Comparison of ENCODE assay signal across 40 cellular contexts in genomic region chr1:36715797-36716196, GRCh38.
"Had no signal": no experiment of that assay in that cellular context is flagged by ENCODE, and none has a peak within 500 bp of the region (broad histone marks: within the 10 kb centered on the region; RNA-seq: fewer than 3 reads in every experiment).

No MANE protein-coding gene starts in this region.

- DNase-seq: activated CD4-positive, alpha-beta memory T cell treated with anti-CD3 and anti-CD28 coated beads for 36 hours; activated CD4-positive, alpha-beta T cell treated with anti-CD3 and anti-CD28 coated beads for 4 hours; activated CD4-positive, alpha-beta T cell treated with anti-CD3 and anti-CD28 coated beads, Interleukin-2, amount 50 U/mL, for 1 hour; activated CD8-positive, alpha-beta memory T cell treated with anti-CD3 and anti-CD28 coated beads, Interleukin-2, amount 50 U/mL, for 4 hours; activated gamma-delta T cell; activated naive CD4-positive, alpha-beta T cell treated with Interleukin-2 at 50 U/mL for 16 hours; activated naive CD8-positive, alpha-beta T cell treated with anti-CD3 and anti-CD28 coated beads, Interleukin-2, amount 10 ng/mL, durations not matched to agents 7 days and 5 days; activated T-cell treated with anti-CD3 and anti-CD28 coated beads for 4 hours; activated T-cell treated with anti-CD3 and anti-CD28 coated beads, Interleukin-2, amount 50 U/mL, for 4 hours; adrenal gland; Karpas-422; KBM-7; NCI-H1048; NCI-H1105 treated with DMSO at 0.1 percent for 48 hours; NCI-H1436; NCI-H1694; NCI-H1930; NCI-H2081 treated with DMSO at 0.1 percent for 48 hours; NCI-H226; NCI-H446 treated with DMSO at 0.1 percent for 48 hours; NCI-H524; NCI-H69; NK-92 treated with Interleukin-12 subunit alpha and Interleukin-12 subunit beta, amount 100 ng/mL, for 24 hours; PC-3; Peyer's patch; RPMI8226; SHP77 treated with DMSO at 0.1 percent for 48 hours; SK-N-SH had no signal

- H3K4me1 Mint-ChIP-seq: activated naive CD4-positive, alpha-beta T cell treated with anti-CD3 and anti-CD28 coated beads, Interleukin-2, amount 50 U/mL, for 24 hours; central memory CD8-positive, alpha-beta T cell had no signal

- H3K36me3 Mint-ChIP-seq: activated CD4-positive, alpha-beta memory T cell treated with anti-CD3 and anti-CD28 coated beads for 36 hours; activated naive CD4-positive, alpha-beta T cell treated with anti-CD3 and anti-CD28 coated beads, Interleukin-2, amount 50 U/mL, for 24 hours; activated naive CD8-positive, alpha-beta T cell treated with anti-CD3 and anti-CD28 coated beads, Interleukin-2, amount 10 ng/mL, durations not matched to agents 7 days and 5 days; brain; WTC11 had no signal

- H3K4me1 ChIP-seq: adrenal gland, Peyer's patch, SJSA1 had no signal

- H3K4me3 ChIP-seq: adrenal gland, cardiac muscle cell, Peyer's patch, SJSA1 had no signal

- H3K4me3 Mint-ChIP-seq: activated CD4-positive, alpha-beta memory T cell treated with anti-CD3 and anti-CD28 coated beads for 36 hours; activated naive CD4-positive, alpha-beta T cell treated with anti-CD3 and anti-CD28 coated beads, Interleukin-2, amount 50 U/mL, for 24 hours; activated naive CD8-positive, alpha-beta T cell treated with anti-CD3 and anti-CD28 coated beads, Interleukin-2, amount 10 ng/mL, durations not matched to agents 7 days and 5 days; activated T-cell treated with anti-CD3 and anti-CD28 coated beads, Interleukin-2, amount 50 U/mL, for 4 hours; activated T-helper 1 cell treated with anti-CD3 and anti-CD28 coated beads, Interleukin-12 subunit alpha, Interleukin-12 subunit beta, Interleukin-2, Interleukin-4 antibody, amounts not matched to agents 30 ng/mL and 10 ng/mL and 1 ng/mL, durations not matched to agents 14 hours and 24 hours and 36 hours; brain; central memory CD8-positive, alpha-beta T cell; T-helper 1 cell treated with Interleukin-12 subunit alpha and Interleukin-12 subunit beta and Interleukin-4 antibody, amounts not matched to agents 30 μg/mL and 1 μg/mL, for 36 hours; T-helper 2 cell treated with Interferon-gamma antibody and Interleukin-4, amounts not matched to agents 5 μg/mL and 100 μg/mL, for 36 hours; WTC11 had no signal

- H3K36me3 ChIP-seq: adrenal gland, cardiac muscle cell, Peyer's patch, SJSA1 had no signal

- H3K9ac ChIP-seq: SK-N-SH had no signal

- H3K4me2 ChIP-seq: SK-N-SH had no signal

- H3K9me3 ChIP-seq: adrenal gland, Peyer's patch, SJSA1, SK-N-SH had no signal

- FAIRE-seq: astrocyte, TTC549 had no signal

- H3K9me3 Mint-ChIP-seq: activated CD4-positive, alpha-beta memory T cell treated with anti-CD3 and anti-CD28 coated beads for 36 hours; activated naive CD4-positive, alpha-beta T cell treated with anti-CD3 and anti-CD28 coated beads, Interleukin-2, amount 50 U/mL, for 24 hours; activated naive CD8-positive, alpha-beta T cell treated with anti-CD3 and anti-CD28 coated beads, Interleukin-2, amount 10 ng/mL, durations not matched to agents 7 days and 5 days; activated T-cell treated with anti-CD3 and anti-CD28 coated beads, Interleukin-2, amount 50 U/mL, for 4 hours; activated T-helper 1 cell treated with anti-CD3 and anti-CD28 coated beads, Interleukin-12 subunit alpha, Interleukin-12 subunit beta, Interleukin-2, Interleukin-4 antibody, amounts not matched to agents 30 ng/mL and 10 ng/mL and 1 ng/mL, durations not matched to agents 14 hours and 24 hours and 36 hours; central memory CD8-positive, alpha-beta T cell; T-helper 1 cell treated with Interleukin-12 subunit alpha and Interleukin-12 subunit beta and Interleukin-4 antibody, amounts not matched to agents 30 μg/mL and 1 μg/mL, for 36 hours; T-helper 2 cell treated with Interferon-gamma antibody and Interleukin-4, amounts not matched to agents 5 μg/mL and 100 μg/mL, for 36 hours; WTC11 had no signal

- ATAC-seq: activated CD4-positive, CD25-positive, alpha-beta regulatory T cell treated with anti-CD3 and anti-CD28 coated beads, Interleukin-2, amount 50 U/mL, for 24 hours; activated T-cell treated with anti-CD3 and anti-CD28 coated beads, Interleukin-2, amount 50 U/mL, for 4 hours; PC-3; WTC11 had no signal

- H3K27ac ChIP-seq: adrenal gland, cardiac muscle cell, Peyer's patch, SJSA1 had no signal

- H3K27me3 ChIP-seq: cardiac muscle cell, Peyer's patch had no signal

- H3K27ac Mint-ChIP-seq: activated CD4-positive, alpha-beta memory T cell treated with anti-CD3 and anti-CD28 coated beads for 36 hours; activated naive CD4-positive, alpha-beta T cell treated with anti-CD3 and anti-CD28 coated beads, Interleukin-2, amount 50 U/mL, for 24 hours; activated naive CD8-positive, alpha-beta T cell treated with anti-CD3 and anti-CD28 coated beads, Interleukin-2, amount 10 ng/mL, durations not matched to agents 7 days and 5 days; activated T-helper 1 cell treated with anti-CD3 and anti-CD28 coated beads, Interleukin-12 subunit alpha, Interleukin-12 subunit beta, Interleukin-2, Interleukin-4 antibody, amounts not matched to agents 30 ng/mL and 10 ng/mL and 1 ng/mL, durations not matched to agents 14 hours and 24 hours and 36 hours; T-helper 1 cell treated with Interleukin-12 subunit alpha and Interleukin-12 subunit beta and Interleukin-4 antibody, amounts not matched to agents 30 μg/mL and 1 μg/mL, for 36 hours; T-helper 2 cell treated with Interferon-gamma antibody and Interleukin-4, amounts not matched to agents 5 μg/mL and 100 μg/mL, for 36 hours; WTC11 had no signal
